8 cellular contexts compared by ENCODE assay signal in genomic region chr4:40719008-40719623, GRCh38. TPM values are rescaled to one million over a fixed set of nuclear protein-coding genes. Genes with fewer than 3 reads are reported as not detected.
DNase-seq lines count a peak whose midpoint lies in the region; ATAC-seq and TF ChIP-seq lines count a peak whose summit lies in the region.

No MANE protein-coding gene starts in this region.

- no peaks in the 10 kb centered on the region for H3K36me3 Mint-ChIP-seq in glutamatergic neuron (ENCODE audit: unreplicated experiment)

- DNase-seq in GM06990 (ENCODE audit: extremely low read depth, insufficient read length) (no peak), KBM-7 (peak; percentile 54), RPMI7951 (ENCODE audit: low read depth) (peak; percentile 51), fibroblast of the conjunctiva (ENCODE audit: low read depth) (peak; percentile 47), smooth muscle cell of the brain vasculature (ENCODE audit: low read depth, low spot score) (peak; percentile 3), glutamatergic neuron (no peak)
- DNase-seq in stimulated activated CD4-positive, alpha-beta T cell treated with anti-CD3 and anti-CD28 coated beads, Interleukin-15, amount 100 ng/mL, for 24 hours: no peak

- H3K9me3 Mint-ChIP-seq in glutamatergic neuron (ENCODE audit: unreplicated experiment): no peaks in the 10 kb centered on the region

- no peaks in the 10 kb centered on the region for H3K27me3 Mint-ChIP-seq in glutamatergic neuron (ENCODE audit: unreplicated experiment)

- no peak overlapping the region for H3K4me3 Mint-ChIP-seq in glutamatergic neuron (ENCODE audit: unreplicated experiment)

- H3K4me3 ChIP-seq in GM06990 (replicated peaks; ENCODE audit: low read depth, low read length): no peak overlapping the region

- in situ Hi-C loops in KBM-7 (cut with MboI; ENCODE audit: low pct_unique_long_range_greater_than_20kb, low sequenced_read_pairs): no loop called here

- H3K27me3 ChIP-seq in GM06990 (replicated peaks; ENCODE audit: control insufficient read depth, insufficient read depth, low read length): no peaks in the 10 kb centered on the region

- H3K36me3 ChIP-seq in GM06990 (ENCODE audit: control insufficient read depth, insufficient read depth, low read length): no peaks in the 10 kb centered on the region

- peak; percentile 73 for ATAC-seq in GM21619 (IDR thresholded peaks at IDR 0.05; ENCODE audit: unreplicated experiment)

- H3K27ac Mint-ChIP-seq in glutamatergic neuron (ENCODE audit: unreplicated experiment): no peak overlapping the region

- TF ChIP-seq CTCF in GM06990 (IDR thresholded peaks at IDR 0.05; ENCODE audit: insufficient read depth, low read length, poor library complexity, severe bottlenecking) (peak; percentile 75), glutamatergic neuron (IDR thresholded peaks at IDR 0.05; ENCODE audit: partially characterized antibody, unreplicated experiment) (no peak)

- H3K4me1 Mint-ChIP-seq in glutamatergic neuron (ENCODE audit: low read depth, unreplicated experiment): no peaks in the 10 kb centered on the region

RNA-seq across cellular contexts. Expression of gene NSUN7, which starts 30.6 kb away (rescaled TPM):
- 0.24 and 0.39 TPM in 2 replicates for total RNA-seq in RPMI7951 (2014; rRNA removed; shearing (Covaris generic))
- total RNA-seq in glutamatergic neuron (ENCODE audit: unreplicated experiment): 0.25 TPM

Comparison
In these comparisons a context has a peak if more than half of its experiments do, and no peak if none do; other contexts are left out.
1. DNase-seq: peak in KBM-7 (single experiment), RPMI7951 (single experiment), fibroblast of the conjunctiva (single experiment) and smooth muscle cell of the brain vasculature (single experiment); none in GM06990 (single experiment), stimulated activated CD4-positive, alpha-beta T cell treated with anti-CD3 and anti-CD28 coated beads, Interleukin-15, amount 100 ng/mL, for 24 hours (single experiment) and glutamatergic neuron (single experiment).